2 cellular contexts compared by ENCODE assay signal in the genomic region with DNA sequence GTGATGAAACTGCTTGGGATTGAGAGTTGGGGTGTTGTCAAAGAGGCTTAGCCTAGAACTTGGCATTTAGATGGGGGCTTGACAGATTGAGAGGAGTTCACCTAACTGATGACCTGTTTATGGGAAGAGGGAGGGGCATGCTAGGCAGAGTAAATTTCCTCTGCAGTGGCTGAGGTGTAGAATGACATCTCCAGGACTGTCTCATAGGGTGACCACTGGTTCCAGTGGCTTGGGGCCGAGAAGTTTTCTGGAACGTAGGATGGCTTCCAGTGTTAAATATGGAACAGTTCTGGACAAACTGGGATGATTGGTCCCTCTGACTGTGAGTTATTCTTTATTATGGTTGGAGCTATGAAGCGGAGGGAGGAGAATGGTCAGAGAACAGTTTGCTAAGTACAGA.
TF ChIP-seq lines count a peak whose summit lies in the region.

No MANE protein-coding gene starts in this region.

TF ChIP-seq in liver, 16 proteins besides CTCF, POLR2A, EP300 and RAD21:
- TF ChIP-seq GABPA (IDR thresholded peaks at IDR 0.05 in 1 of 2, conservative IDR thresholded peaks at IDR 0.05 in 1 of 2): no peak
- TF ChIP-seq, protein P1, sequence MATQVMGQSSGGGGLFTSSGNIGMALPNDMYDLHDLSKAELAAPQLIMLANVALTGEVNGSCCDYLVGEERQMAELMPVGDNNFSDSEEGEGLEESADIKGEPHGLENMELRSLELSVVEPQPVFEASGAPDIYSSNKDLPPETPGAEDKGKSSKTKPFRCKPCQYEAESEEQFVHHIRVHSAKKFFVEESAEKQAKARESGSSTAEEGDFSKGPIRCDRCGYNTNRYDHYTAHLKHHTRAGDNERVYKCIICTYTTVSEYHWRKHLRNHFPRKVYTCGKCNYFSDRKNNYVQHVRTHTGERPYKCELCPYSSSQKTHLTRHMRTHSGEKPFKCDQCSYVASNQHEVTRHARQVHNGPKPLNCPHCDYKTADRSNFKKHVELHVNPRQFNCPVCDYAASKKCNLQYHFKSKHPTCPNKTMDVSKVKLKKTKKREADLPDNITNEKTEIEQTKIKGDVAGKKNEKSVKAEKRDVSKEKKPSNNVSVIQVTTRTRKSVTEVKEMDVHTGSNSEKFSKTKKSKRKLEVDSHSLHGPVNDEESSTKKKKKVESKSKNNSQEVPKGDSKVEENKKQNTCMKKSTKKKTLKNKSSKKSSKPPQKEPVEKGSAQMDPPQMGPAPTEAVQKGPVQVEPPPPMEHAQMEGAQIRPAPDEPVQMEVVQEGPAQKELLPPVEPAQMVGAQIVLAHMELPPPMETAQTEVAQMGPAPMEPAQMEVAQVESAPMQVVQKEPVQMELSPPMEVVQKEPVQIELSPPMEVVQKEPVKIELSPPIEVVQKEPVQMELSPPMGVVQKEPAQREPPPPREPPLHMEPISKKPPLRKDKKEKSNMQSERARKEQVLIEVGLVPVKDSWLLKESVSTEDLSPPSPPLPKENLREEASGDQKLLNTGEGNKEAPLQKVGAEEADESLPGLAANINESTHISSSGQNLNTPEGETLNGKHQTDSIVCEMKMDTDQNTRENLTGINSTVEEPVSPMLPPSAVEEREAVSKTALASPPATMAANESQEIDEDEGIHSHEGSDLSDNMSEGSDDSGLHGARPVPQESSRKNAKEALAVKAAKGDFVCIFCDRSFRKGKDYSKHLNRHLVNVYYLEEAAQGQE (IDR thresholded peaks at IDR 0.05): no peak
- TF ChIP-seq EGR1 (IDR thresholded peaks at IDR 0.05; ENCODE audit: low read depth in 2 of 2): no peak
- no peak for TF ChIP-seq JUND (IDR thresholded peaks at IDR 0.05)
- no peak for TF ChIP-seq YY1 (IDR thresholded peaks at IDR 0.05)

TF ChIP-seq in HepG2, 621 proteins besides CTCF, POLR2A, EP300 and RAD21:
- no peak for TF ChIP-seq ATAD3A (CRISPR knock-in tag; IDR thresholded peaks at IDR 0.05)
- no peak for TF ChIP-seq NRL (CRISPR knock-in tag; IDR thresholded peaks at IDR 0.05; ENCODE audit: borderline replicate concordance)
- TF ChIP-seq, protein P2, sequence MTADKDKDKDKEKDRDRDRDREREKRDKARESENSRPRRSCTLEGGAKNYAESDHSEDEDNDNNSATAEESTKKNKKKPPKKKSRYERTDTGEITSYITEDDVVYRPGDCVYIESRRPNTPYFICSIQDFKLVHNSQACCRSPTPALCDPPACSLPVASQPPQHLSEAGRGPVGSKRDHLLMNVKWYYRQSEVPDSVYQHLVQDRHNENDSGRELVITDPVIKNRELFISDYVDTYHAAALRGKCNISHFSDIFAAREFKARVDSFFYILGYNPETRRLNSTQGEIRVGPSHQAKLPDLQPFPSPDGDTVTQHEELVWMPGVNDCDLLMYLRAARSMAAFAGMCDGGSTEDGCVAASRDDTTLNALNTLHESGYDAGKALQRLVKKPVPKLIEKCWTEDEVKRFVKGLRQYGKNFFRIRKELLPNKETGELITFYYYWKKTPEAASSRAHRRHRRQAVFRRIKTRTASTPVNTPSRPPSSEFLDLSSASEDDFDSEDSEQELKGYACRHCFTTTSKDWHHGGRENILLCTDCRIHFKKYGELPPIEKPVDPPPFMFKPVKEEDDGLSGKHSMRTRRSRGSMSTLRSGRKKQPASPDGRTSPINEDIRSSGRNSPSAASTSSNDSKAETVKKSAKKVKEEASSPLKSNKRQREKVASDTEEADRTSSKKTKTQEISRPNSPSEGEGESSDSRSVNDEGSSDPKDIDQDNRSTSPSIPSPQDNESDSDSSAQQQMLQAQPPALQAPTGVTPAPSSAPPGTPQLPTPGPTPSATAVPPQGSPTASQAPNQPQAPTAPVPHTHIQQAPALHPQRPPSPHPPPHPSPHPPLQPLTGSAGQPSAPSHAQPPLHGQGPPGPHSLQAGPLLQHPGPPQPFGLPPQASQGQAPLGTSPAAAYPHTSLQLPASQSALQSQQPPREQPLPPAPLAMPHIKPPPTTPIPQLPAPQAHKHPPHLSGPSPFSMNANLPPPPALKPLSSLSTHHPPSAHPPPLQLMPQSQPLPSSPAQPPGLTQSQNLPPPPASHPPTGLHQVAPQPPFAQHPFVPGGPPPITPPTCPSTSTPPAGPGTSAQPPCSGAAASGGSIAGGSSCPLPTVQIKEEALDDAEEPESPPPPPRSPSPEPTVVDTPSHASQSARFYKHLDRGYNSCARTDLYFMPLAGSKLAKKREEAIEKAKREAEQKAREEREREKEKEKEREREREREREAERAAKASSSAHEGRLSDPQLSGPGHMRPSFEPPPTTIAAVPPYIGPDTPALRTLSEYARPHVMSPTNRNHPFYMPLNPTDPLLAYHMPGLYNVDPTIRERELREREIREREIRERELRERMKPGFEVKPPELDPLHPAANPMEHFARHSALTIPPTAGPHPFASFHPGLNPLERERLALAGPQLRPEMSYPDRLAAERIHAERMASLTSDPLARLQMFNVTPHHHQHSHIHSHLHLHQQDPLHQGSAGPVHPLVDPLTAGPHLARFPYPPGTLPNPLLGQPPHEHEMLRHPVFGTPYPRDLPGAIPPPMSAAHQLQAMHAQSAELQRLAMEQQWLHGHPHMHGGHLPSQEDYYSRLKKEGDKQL (CRISPR knock-in tag; IDR thresholded peaks at IDR 0.05; ENCODE audit: low read depth): no peak
- TF ChIP-seq, protein P3, sequence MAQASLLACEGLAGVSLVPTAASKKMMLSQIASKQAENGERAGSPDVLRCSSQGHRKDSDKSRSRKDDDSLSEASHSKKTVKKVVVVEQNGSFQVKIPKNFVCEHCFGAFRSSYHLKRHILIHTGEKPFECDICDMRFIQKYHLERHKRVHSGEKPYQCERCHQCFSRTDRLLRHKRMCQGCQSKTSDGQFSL (CRISPR knock-in tag; IDR thresholded peaks at IDR 0.05): no peak
- no peak for TF ChIP-seq ZNF672 (CRISPR knock-in tag; IDR thresholded peaks at IDR 0.05)
- no peak for TF ChIP-seq KLF16 (CRISPR knock-in tag; IDR thresholded peaks at IDR 0.05)
- TF ChIP-seq NFE2L2 (IDR thresholded peaks at IDR 0.05; ENCODE audit: low read length): no peak
